1 cellular context compared by ENCODE assay signal in genomic region chr6:2641044-2641673, GRCh38.
TF ChIP-seq lines count a peak whose summit lies in the region.

No MANE protein-coding gene starts in this region.

TF ChIP-seq in SK-N-SH treated with all-trans-retinoic acid at 6 μM for 48 hours, 23 proteins besides CTCF, POLR2A, EP300 and RAD21 (continued from another document):
- TF ChIP-seq TSHZ2 (CRISPR knock-in tag; IDR thresholded peaks at IDR 0.05) = no peak
- no peak for TF ChIP-seq TCF4 (CRISPR knock-in tag; IDR thresholded peaks at IDR 0.05; ENCODE audit: borderline replicate concordance)
- no peak for TF ChIP-seq TOX (CRISPR knock-in tag; IDR thresholded peaks at IDR 0.05; ENCODE audit: borderline replicate concordance)
- TF ChIP-seq ZNF8 (CRISPR knock-in tag; IDR thresholded peaks at IDR 0.05) = no peak
- TF ChIP-seq ZNF70 (CRISPR knock-in tag; IDR thresholded peaks at IDR 0.05) = no peak
- no peak for TF ChIP-seq BACH2 (CRISPR knock-in tag; IDR thresholded peaks at IDR 0.05; ENCODE audit: borderline replicate concordance)
- no peak for TF ChIP-seq ZFP3 (CRISPR knock-in tag; IDR thresholded peaks at IDR 0.05)
TF ChIP-seq in SK-N-SH treated with all-trans-retinoic acid at 6 μM for 48 hours: peak in this region for 0.
